ENCODE assay signal across 8 cellular contexts in the genomic region with DNA sequence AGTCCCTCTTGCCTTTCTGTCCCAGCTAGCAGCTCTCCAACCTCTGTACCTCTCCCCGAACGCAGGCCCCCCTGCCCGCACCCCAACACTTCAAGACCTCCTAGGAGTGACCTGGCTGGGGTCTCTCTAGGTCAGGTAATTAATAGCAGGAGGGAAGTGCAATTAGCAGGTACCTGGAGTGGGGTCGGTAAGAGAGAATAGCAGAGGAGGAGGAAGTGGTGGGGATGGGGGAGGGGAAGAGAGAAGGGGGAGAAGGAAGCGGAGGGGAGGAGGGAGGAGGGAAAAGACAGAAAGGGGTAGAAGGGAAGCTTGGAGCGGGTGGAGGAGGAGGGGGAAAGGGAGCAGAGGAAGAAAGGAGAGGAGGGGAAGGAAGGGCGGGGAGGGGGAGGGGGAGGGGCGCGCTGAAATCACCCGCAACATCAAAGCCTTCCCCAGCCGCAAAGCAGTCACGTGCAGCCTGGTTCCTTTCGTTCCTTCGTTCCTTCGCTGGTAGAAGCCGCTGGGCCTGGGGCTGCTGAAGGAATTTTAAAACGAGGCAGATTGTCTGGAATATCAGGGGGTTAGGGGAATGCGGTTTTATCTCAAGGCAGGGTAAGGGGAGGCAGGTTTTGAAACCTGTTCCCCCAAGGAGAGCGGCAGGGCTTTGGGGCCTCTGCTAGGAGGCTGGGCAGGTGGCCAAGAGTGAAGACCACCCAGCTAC. TPM values are rescaled to one million over a fixed set of nuclear protein-coding genes. Genes with fewer than 3 reads are reported as not detected.
DNase-seq lines count a peak whose midpoint lies in the region; ATAC-seq and TF ChIP-seq lines count a peak whose summit lies in the region.

No MANE protein-coding gene starts in this region.

- intact Hi-C loops in PC-9 (cut with micrococcal nuclease; ENCODE audit: unreplicated experiment) = no loop called here

- H3K9me3 ChIP-seq in DOHH2 (ENCODE audit: control insufficient read depth, insufficient read depth, low read length) = no peaks in the 10 kb centered on the region
- H3K9me3 ChIP-seq in PC-9 (ENCODE audit: insufficient read depth, low read depth) = no peaks in the 10 kb centered on the region

- no peak for TF ChIP-seq CTCF in DOHH2 (IDR thresholded peaks at IDR 0.05; ENCODE audit: low read depth, low read length, poor library complexity, severe bottlenecking)
- no peak for TF ChIP-seq CTCF in PC-9 (conservative IDR thresholded peaks at IDR 0.05)
- no peak for TF ChIP-seq CTCF in nephron progenitor cell (IDR thresholded peaks at IDR 0.05)

- peaks cover 83% of the 10 kb centered on the region for H3K4me1 ChIP-seq in DOHH2 (ENCODE audit: control insufficient read depth, low read length)
- peaks cover 16% of the 10 kb centered on the region for H3K4me1 ChIP-seq in PC-9 (replicated peaks; ENCODE audit: insufficient read depth)

- no peaks in the 10 kb centered on the region for H3K36me3 Mint-ChIP-seq in activated naive CD4-positive, alpha-beta T cell treated with anti-CD3 and anti-CD28 coated beads, Interleukin-2, amount 50 U/mL, for 24 hours
- no peaks in the 10 kb centered on the region for H3K36me3 Mint-ChIP-seq in nephron progenitor cell (ENCODE audit: low read depth)

- no peaks in the 10 kb centered on the region for H3K36me3 ChIP-seq in DOHH2 (ENCODE audit: control insufficient read depth, low read length)
- no peaks in the 10 kb centered on the region for H3K36me3 ChIP-seq in PC-9 (ENCODE audit: low read depth)

- H3K27ac Mint-ChIP-seq in activated naive CD4-positive, alpha-beta T cell treated with anti-CD3 and anti-CD28 coated beads, Interleukin-2, amount 50 U/mL, for 24 hours = peak overlapping the region; percentile 84
- H3K27ac Mint-ChIP-seq in nephron progenitor cell = no peak overlapping the region

- H3K27me3 Mint-ChIP-seq in activated naive CD4-positive, alpha-beta T cell treated with anti-CD3 and anti-CD28 coated beads, Interleukin-2, amount 50 U/mL, for 24 hours = no peaks in the 10 kb centered on the region
- H3K27me3 Mint-ChIP-seq in nephron progenitor cell (ENCODE audit: low read depth, poor library complexity) = peaks cover 43% of the 10 kb centered on the region

- ATAC-seq in GM19035 (IDR thresholded peaks at IDR 0.05; ENCODE audit: unreplicated experiment) (no peak), HG02840 (IDR thresholded peaks at IDR 0.05; ENCODE audit: low FRiP score, unreplicated experiment) (no peak)

- CTCF ChIA-PET in PC-9 (lab: Charles Lee) = interaction anchor here (0.6 kb wide), 2 partner anchors 15 to 208 kb away, joined by 4 to 13 read pairs; no protein-coding TSS in a partner anchor

- H3K79me2 ChIP-seq in DOHH2 (ENCODE audit: control insufficient read depth, low read length) (no peaks in the 10 kb centered on the region), PC-9 (ENCODE audit: low read depth) (no peaks in the 10 kb centered on the region)

- H3K4me2 ChIP-seq in DOHH2 (ENCODE audit: low read length) (peak overlapping the region; percentile 100), PC-9 (peak overlapping the region; percentile 32; the same call in 1 of the 2 replicates)

- POLR2A ChIA-PET in PC-9 (lab: Charles Lee; ENCODE audit: unreplicated experiment) = no interaction called here

- no peaks in the 10 kb centered on the region for H4K20me1 ChIP-seq in DOHH2 (ENCODE audit: control insufficient read depth, insufficient read depth, low read depth, low read length)
- H4K20me1 ChIP-seq in PC-9 (ENCODE audit: insufficient read depth) = peaks cover 3% of the 10 kb centered on the region; the same call in 1 of the 2 replicates

- H3K27ac ChIP-seq in DOHH2 (ENCODE audit: low read depth, low read length) (peak overlapping the region; percentile 94), PC-9 (no peak overlapping the region)

- H3F3A ChIP-seq in DOHH2 (ENCODE audit: control insufficient read depth, insufficient read depth) (peaks cover 27% of the 10 kb centered on the region), PC-9 (ENCODE audit: insufficient read depth, low read depth) (peaks cover 4% of the 10 kb centered on the region; the same call in 1 of the 2 replicates)

- BruUV-seq in PC-9 (replicated peaks; lab: Mats Ljungman, UMichigan) = no TSS peak

- peak overlapping the region; percentile 81 for H3K4me3 ChIP-seq in DOHH2 (ENCODE audit: low read length)
- no peak overlapping the region for H3K4me3 ChIP-seq in PC-9

- peaks cover 92% of the 10 kb centered on the region for H3K4me1 Mint-ChIP-seq in activated naive CD4-positive, alpha-beta T cell treated with anti-CD3 and anti-CD28 coated beads, Interleukin-2, amount 50 U/mL, for 24 hours
- H3K4me1 Mint-ChIP-seq in nephron progenitor cell = peaks cover 44% of the 10 kb centered on the region

- no peaks in the 10 kb centered on the region for H3K9me2 ChIP-seq in DOHH2 (replicated peaks; ENCODE audit: control insufficient read depth, low read length)
- H3K9me2 ChIP-seq in PC-9 (ENCODE audit: insufficient read depth) = no peaks in the 10 kb centered on the region

- H2AFZ ChIP-seq in PC-9 = no peak overlapping the region

- H3K4me3 Mint-ChIP-seq in activated naive CD4-positive, alpha-beta T cell treated with anti-CD3 and anti-CD28 coated beads, Interleukin-2, amount 50 U/mL, for 24 hours = peak overlapping the region; percentile 80
- peak overlapping the region; percentile 66 for H3K4me3 Mint-ChIP-seq in nephron progenitor cell

- H3K27me3 ChIP-seq in DOHH2 (ENCODE audit: control insufficient read depth, low read length) (peaks cover 11% of the 10 kb centered on the region), PC-9 (ENCODE audit: insufficient read depth, low read depth) (no peaks in the 10 kb centered on the region)

- no peaks in the 10 kb centered on the region for H3K9me3 Mint-ChIP-seq in activated naive CD4-positive, alpha-beta T cell treated with anti-CD3 and anti-CD28 coated beads, Interleukin-2, amount 50 U/mL, for 24 hours
- no peaks in the 10 kb centered on the region for H3K9me3 Mint-ChIP-seq in nephron progenitor cell

- DNase-seq in PC-9 (no peak), nephron progenitor cell (peak; percentile 56), GM19240 (ENCODE audit: insufficient read length, low spot score) (no peak), NCI-H510A treated with DMSO at 0.1 percent for 48 hours (lab: John Stamatoyannopoulos, UW) (no peak)

RNA-seq across cellular contexts. Expression of a gene that starts 29.3 kb away (rescaled TPM):
- total RNA-seq in PC-9 (2021) = 79.1 and 85.1 TPM in 2 replicates
